In the genomic region with DNA sequence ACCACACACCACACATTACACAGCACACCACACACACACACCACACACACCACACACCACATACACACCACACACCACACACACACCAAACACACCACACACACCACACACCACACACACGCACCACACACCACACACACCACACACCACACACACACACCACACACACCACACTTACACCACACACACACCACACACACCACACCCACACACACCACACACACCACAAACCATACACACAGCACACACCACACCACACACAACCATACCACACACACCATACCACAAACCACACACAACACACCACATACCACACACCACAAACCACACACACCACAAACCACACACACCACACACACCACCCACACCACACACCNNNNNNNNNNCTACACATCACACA, we compare ENCODE assay signal across 18 cellular contexts. TPM values are rescaled to one million over a fixed set of nuclear protein-coding genes. Genes with fewer than 3 reads are reported as not detected.
DNase-seq lines count a peak whose midpoint lies in the region; ATAC-seq and TF ChIP-seq lines count a peak whose summit lies in the region.
"Had no signal": no experiment of that assay in that cellular context is flagged by ENCODE, and none has a peak within 500 bp of the region (broad histone marks: within the 10 kb centered on the region; RNA-seq: fewer than 3 reads in every experiment).

No MANE protein-coding gene starts in this region.

- peak; percentile 0 for DNase-seq in stimulated activated CD4-positive, alpha-beta T cell treated with anti-CD3 and anti-CD28 coated beads, Interleukin-2, amount 100 ng/mL, for 48 hours
- DNase-seq in stimulated activated CD4-positive, alpha-beta T cell treated with anti-CD3 and anti-CD28 coated beads, Interleukin-4, amount 100 ng/mL, for 1 hour: no peak
- DNase-seq in activated naive CD8-positive, alpha-beta T cell treated with anti-CD3 and anti-CD28 coated beads for 36 hours: no peak
- DNase-seq in natural killer cell: no peak
- no peak for DNase-seq in putamen (ENCODE audit: low spot score)
- DNase-seq: activated B cell treated with CpG ODN at 0.5 μM for 24 hours, BE2C, DMS79, foreskin melanocyte, Kasumi-1, NCI-H146, NCI-H510A treated with DMSO at 0.1 percent for 48 hours, nucleus accumbens, OCI-M1, testis had no signal

- H3K27ac Mint-ChIP-seq in activated naive CD8-positive, alpha-beta T cell treated with anti-CD3 and anti-CD28 coated beads for 36 hours: peak overlapping the region; percentile 75
- peak overlapping the region; percentile 46 to 91 for H3K27ac Mint-ChIP-seq in natural killer cell
- H3K27ac Mint-ChIP-seq: activated B cell treated with CpG ODN at 0.5 μM for 24 hours; activated naive CD4-positive, alpha-beta T cell treated with anti-CD3 and anti-CD28 coated beads, Interleukin-2, amount 50 U/mL, for 24 hours had no signal

- no peak for TF ChIP-seq CTCF in natural killer cell (IDR thresholded peaks at IDR 0.05)

- no peaks in the 10 kb centered on the region for H3K36me3 Mint-ChIP-seq in activated naive CD8-positive, alpha-beta T cell treated with anti-CD3 and anti-CD28 coated beads for 36 hours
- no peaks in the 10 kb centered on the region for H3K36me3 Mint-ChIP-seq in natural killer cell
- H3K36me3 Mint-ChIP-seq: activated naive CD4-positive, alpha-beta T cell treated with anti-CD3 and anti-CD28 coated beads, Interleukin-2, amount 50 U/mL, for 24 hours had no signal

- no peaks in the 10 kb centered on the region for H3K9me3 Mint-ChIP-seq in activated naive CD8-positive, alpha-beta T cell treated with anti-CD3 and anti-CD28 coated beads for 36 hours
- H3K9me3 Mint-ChIP-seq in natural killer cell: peaks cover 0 to 2% of the 10 kb centered on the region in 2 donors
- H3K9me3 Mint-ChIP-seq: activated B cell treated with CpG ODN at 0.5 μM for 24 hours; activated naive CD4-positive, alpha-beta T cell treated with anti-CD3 and anti-CD28 coated beads, Interleukin-2, amount 50 U/mL, for 24 hours had no signal

- ATAC-seq in natural killer cell (peak in 2 of 3 donors; percentile 20 to 40), GM21360 (IDR thresholded peaks at IDR 0.05; ENCODE audit: unreplicated experiment) (no peak), GM18858 (IDR thresholded peaks at IDR 0.05; ENCODE audit: unreplicated experiment) (no peak)

- peaks cover 6% of the 10 kb centered on the region for H3K27me3 Mint-ChIP-seq in activated naive CD8-positive, alpha-beta T cell treated with anti-CD3 and anti-CD28 coated beads for 36 hours
- no peaks in the 10 kb centered on the region for H3K27me3 Mint-ChIP-seq in natural killer cell (ENCODE audit: low read depth in 2 of 2)
- H3K27me3 Mint-ChIP-seq: activated B cell treated with CpG ODN at 0.5 μM for 24 hours; activated naive CD4-positive, alpha-beta T cell treated with anti-CD3 and anti-CD28 coated beads, Interleukin-2, amount 50 U/mL, for 24 hours had no signal

- H3K4me1 Mint-ChIP-seq in activated naive CD8-positive, alpha-beta T cell treated with anti-CD3 and anti-CD28 coated beads for 36 hours: no peaks in the 10 kb centered on the region
- H3K4me1 Mint-ChIP-seq in natural killer cell: peaks cover 0 to 5% of the 10 kb centered on the region in 2 donors
- H3K4me1 Mint-ChIP-seq: activated B cell treated with CpG ODN at 0.5 μM for 24 hours; activated naive CD4-positive, alpha-beta T cell treated with anti-CD3 and anti-CD28 coated beads, Interleukin-2, amount 50 U/mL, for 24 hours had no signal

- peak overlapping the region; percentile 11 for H3K4me3 Mint-ChIP-seq in activated naive CD8-positive, alpha-beta T cell treated with anti-CD3 and anti-CD28 coated beads for 36 hours
- no peak overlapping the region for H3K4me3 Mint-ChIP-seq in natural killer cell
- H3K4me3 Mint-ChIP-seq: activated B cell treated with CpG ODN at 0.5 μM for 24 hours; activated naive CD4-positive, alpha-beta T cell treated with anti-CD3 and anti-CD28 coated beads, Interleukin-2, amount 50 U/mL, for 24 hours had no signal

- intact Hi-C loops in natural killer cell (cut with micrococcal nuclease): no loop called here

RNA-seq across cellular contexts. Expression of a gene that starts 40.9 kb away (rescaled TPM):
- total RNA-seq in activated naive CD8-positive, alpha-beta T cell treated with anti-CD3 and anti-CD28 coated beads for 36 hours: 1 to 10 TPM; 5.7 to 9.0 TPM
- total RNA-seq in natural killer cell: 100 to 1,000 TPM; 201 to 382 (median 203) TPM

Comparison
In these comparisons a context has a peak if more than half of its experiments do, and no peak if none do; other contexts are left out.
1. DNase-seq: peak in stimulated activated CD4-positive, alpha-beta T cell treated with anti-CD3 and anti-CD28 coated beads, Interleukin-2, amount 100 ng/mL, for 48 hours (2 of 2); none in stimulated activated CD4-positive, alpha-beta T cell treated with anti-CD3 and anti-CD28 coated beads, Interleukin-4, amount 100 ng/mL, for 1 hour (single experiment), activated naive CD8-positive, alpha-beta T cell treated with anti-CD3 and anti-CD28 coated beads for 36 hours (single experiment), natural killer cell (single experiment) and putamen (single experiment).
2. ATAC-seq: peak in natural killer cell (2 of 3); none in GM21360 (single experiment) and GM18858 (single experiment).
3. RNA of a gene that starts 40.9 kb away (total RNA-seq): 201 to 382 TPM in natural killer cell; 5.7 to 9.0 TPM in activated naive CD8-positive, alpha-beta T cell treated with anti-CD3 and anti-CD28 coated beads for 36 hours; every median in the first group is over 10 times any median in the second.